13 cellular contexts compared by ENCODE assay signal in the genomic region with DNA sequence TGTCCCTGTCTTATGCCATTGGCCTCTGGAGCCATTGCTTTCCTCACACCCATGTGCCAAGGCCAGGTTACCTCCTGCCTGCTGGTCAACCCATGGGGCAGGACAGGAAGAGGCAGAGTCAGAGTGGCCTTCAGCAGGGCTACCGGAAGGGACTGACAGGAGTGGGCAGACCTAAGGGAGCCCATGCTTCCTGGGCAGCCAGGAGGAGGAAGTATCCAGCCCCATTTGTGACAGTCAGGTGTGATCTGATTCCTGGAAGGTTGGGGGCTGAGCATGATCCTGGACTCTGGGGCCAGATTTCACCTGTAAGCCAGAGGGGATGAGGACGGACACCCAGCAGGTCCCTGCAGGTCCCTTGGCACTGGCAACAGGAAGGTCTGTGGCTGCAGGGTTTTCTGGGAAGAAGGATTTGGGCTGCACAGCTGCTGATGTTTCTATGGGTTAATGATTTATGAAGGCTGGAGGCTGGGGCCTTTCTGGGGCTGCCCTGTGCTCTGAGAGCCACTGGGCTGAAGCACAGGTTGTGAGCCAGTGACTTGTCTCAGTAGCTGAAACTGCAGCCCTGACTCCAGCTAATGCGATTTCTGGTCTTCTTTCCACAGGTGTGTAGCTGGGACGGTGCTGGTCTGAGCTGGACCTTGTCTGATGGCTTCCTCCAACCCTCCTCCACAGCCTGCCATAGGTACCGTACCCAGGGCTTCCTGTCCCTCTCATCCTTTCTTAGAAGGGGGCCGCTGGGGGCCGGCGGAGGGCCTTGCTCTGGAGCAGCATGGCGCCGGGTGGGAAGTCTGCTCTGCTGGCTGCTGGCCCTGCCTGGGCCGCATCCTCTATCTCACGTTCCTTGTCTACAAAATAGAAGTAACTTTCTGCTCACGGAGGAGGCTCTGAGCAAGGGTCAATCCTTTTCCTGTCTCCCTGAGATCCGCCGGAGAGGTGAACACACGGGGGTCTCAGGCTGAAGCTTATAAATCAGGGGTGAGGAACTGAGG. TPM values are rescaled to one million over a fixed set of nuclear protein-coding genes. Genes with fewer than 3 reads are reported as not detected.
DNase-seq lines count a peak whose midpoint lies in the region; ATAC-seq and TF ChIP-seq lines count a peak whose summit lies in the region.
"Had no signal": no experiment of that assay in that cellular context is flagged by ENCODE, and none has a peak within 500 bp of the region (broad histone marks: within the 10 kb centered on the region; RNA-seq: fewer than 3 reads in every experiment).

No MANE protein-coding gene starts in this region.

- ATAC-seq in HG02610 (IDR thresholded peaks at IDR 0.05; ENCODE audit: unreplicated experiment), result no peak

- H3K27me3 Mint-ChIP-seq in neural progenitor cell (ENCODE audit: insufficient read depth, low read depth), result no peaks in the 10 kb centered on the region

- in situ Hi-C loops in GM13977 (cut with MboI; ENCODE audit: low pct_unique_long_range_greater_than_20kb, low sequenced_read_pairs, unreplicated experiment), result no loop called here

- H2AFZ ChIP-seq in Loucy (ENCODE audit: low read length) (peak overlapping the region; percentile 44; the same call in 1 of the 2 replicates), neural progenitor cell (replicated peaks) (no peak overlapping the region)

- H3K9me2 ChIP-seq in Loucy (replicated peaks; ENCODE audit: low read depth, low read length), result no peaks in the 10 kb centered on the region

- H3K4me3 ChIP-seq in BLaER1 treated with 17β-estradiol and CSF1 and Interleukin-3, amounts not matched to agents 10 nM and 100 nM, result no peak overlapping the region; a peak in 2 of 20 replicates
- no peak overlapping the region for H3K4me3 ChIP-seq in Loucy (ENCODE audit: low read length, poor library complexity, severe bottlenecking)
- peak overlapping the region; percentile 67 for H3K4me3 ChIP-seq in epithelial cell of proximal tubule (ENCODE audit: low read depth, low read length)
- no peak overlapping the region for H3K4me3 ChIP-seq in neural progenitor cell

- H3K9ac ChIP-seq in BLaER1 treated with 17β-estradiol and CSF1 and Interleukin-3, amounts not matched to agents 10 nM and 100 nM, result peak overlapping the region in 8 of 11 experiments; percentile 4 to 75 (median 44); a peak in 10 of 22 replicates
- H3K9ac ChIP-seq in Loucy (ENCODE audit: low read depth, low read length, poor library complexity, severe bottlenecking) (peak overlapping the region; percentile 69), neural progenitor cell (peak overlapping the region; percentile 32)

- H3K4me1 ChIP-seq in BLaER1 treated with 17β-estradiol and CSF1 and Interleukin-3, amounts not matched to agents 10 nM and 100 nM, result peaks cover 59 to 81% (median 71%) of the 10 kb centered on the region in 10 experiments
- H3K4me1 ChIP-seq in Loucy (ENCODE audit: insufficient read depth, low read length, poor library complexity, severe bottlenecking) (peaks cover 30% of the 10 kb centered on the region), neural progenitor cell (peaks cover 28% of the 10 kb centered on the region)

- peak overlapping the region; percentile 51 to 87 (median 81) for H3K4me2 ChIP-seq in BLaER1 treated with 17β-estradiol and CSF1 and Interleukin-3, amounts not matched to agents 10 nM and 100 nM
- H3K4me2 ChIP-seq in Loucy (ENCODE audit: low read depth, low read length, poor library complexity, severe bottlenecking) (peak overlapping the region; percentile 83), neural progenitor cell (no peak overlapping the region)

- H3K9me3 ChIP-seq in BLaER1 treated with 17β-estradiol and CSF1 and Interleukin-3, amounts not matched to agents 10 nM and 100 nM (replicated peaks in 1 of 11), result no peaks in the 10 kb centered on the region
- H3K9me3 ChIP-seq in Loucy (ENCODE audit: insufficient read depth, low read depth, low read length) (no peaks in the 10 kb centered on the region), neural progenitor cell (ENCODE audit: low read depth) (no peaks in the 10 kb centered on the region)

- H3K36me3 Mint-ChIP-seq in neural progenitor cell, result peaks cover 5% of the 10 kb centered on the region

- peaks cover 5 to 64% (median 41%) of the 10 kb centered on the region in 11 experiments; a peak in 14 of 22 replicates for H4K20me1 ChIP-seq in BLaER1 treated with 17β-estradiol and CSF1 and Interleukin-3, amounts not matched to agents 10 nM and 100 nM
- H4K20me1 ChIP-seq in Loucy (ENCODE audit: insufficient read depth, low read length, poor library complexity, severe bottlenecking) (no peaks in the 10 kb centered on the region), neural progenitor cell (ENCODE audit: low read depth) (peaks cover 62% of the 10 kb centered on the region)

- peaks cover 0 to 27% (median 16%) of the 10 kb centered on the region in 11 experiments; a peak in 12 of 22 replicates for H3K36me3 ChIP-seq in BLaER1 treated with 17β-estradiol and CSF1 and Interleukin-3, amounts not matched to agents 10 nM and 100 nM
- H3K36me3 ChIP-seq in Loucy (ENCODE audit: insufficient read depth, low read length), result no peaks in the 10 kb centered on the region
- H3K36me3 ChIP-seq in neural progenitor cell, result no peaks in the 10 kb centered on the region

- H3K4me3 Mint-ChIP-seq in neural progenitor cell, result no peak overlapping the region
- H3K4me3 Mint-ChIP-seq: central memory CD8-positive, alpha-beta T cell had no signal

- DNase-seq in epithelial cell of proximal tubule (ENCODE audit: low read depth), result no peak
- DNase-seq in neural progenitor cell (ENCODE audit: low spot score), result no peak
- DNase-seq in mesenteric fat pad (ENCODE audit: low spot score), result no peak
- DNase-seq in GM13977 (ENCODE audit: low spot score), result no peak
- no peak for DNase-seq in activated CD4-positive, alpha-beta T cell treated with anti-CD3 and anti-CD28 coated beads, Interleukin-2, amount 50 U/mL, for 1 hour
- DNase-seq: activated gamma-delta T cell treated with Interleukin-2 at 50 U/mL for 16 hours; GF-D8; NCI-H1092 treated with DMSO at 0.1 percent for 48 hours; NK-92 treated with Interleukin-12 subunit alpha and Interleukin-12 subunit beta, amount 100 ng/mL, for 24 hours had no signal

- H3F3A ChIP-seq in Loucy (ENCODE audit: low read depth) (no peaks in the 10 kb centered on the region), neural progenitor cell (ENCODE audit: low read depth) (no peaks in the 10 kb centered on the region)

- no peaks in the 10 kb centered on the region for H3K27me3 ChIP-seq in BLaER1 treated with 17β-estradiol and CSF1 and Interleukin-3, amounts not matched to agents 10 nM and 100 nM
- H3K27me3 ChIP-seq in Loucy (ENCODE audit: insufficient read depth, low read length, poor library complexity, severe bottlenecking) (no peaks in the 10 kb centered on the region), neural progenitor cell (no peaks in the 10 kb centered on the region)

- peaks cover 51% of the 10 kb centered on the region for H3K4me1 Mint-ChIP-seq in neural progenitor cell
- H3K4me1 Mint-ChIP-seq: central memory CD8-positive, alpha-beta T cell had no signal

- H3K9me3 Mint-ChIP-seq in neural progenitor cell, result no peaks in the 10 kb centered on the region
- H3K9me3 Mint-ChIP-seq: central memory CD8-positive, alpha-beta T cell had no signal

- no peaks in the 10 kb centered on the region for H3K79me2 ChIP-seq in Loucy (ENCODE audit: insufficient read depth, low read length)
- peaks cover 42% of the 10 kb centered on the region for H3K79me2 ChIP-seq in neural progenitor cell (ENCODE audit: low read depth)

- peak overlapping the region in 9 of 11 experiments; percentile 12 to 88 (median 56); a peak in 16 of 22 replicates for H3K27ac ChIP-seq in BLaER1 treated with 17β-estradiol and CSF1 and Interleukin-3, amounts not matched to agents 10 nM and 100 nM
- H3K27ac ChIP-seq in neural progenitor cell, result no peak overlapping the region

- no peak for TF ChIP-seq CTCF in Loucy (conservative IDR thresholded peaks at IDR 0.05; ENCODE audit: low read length)
- no peak for TF ChIP-seq CTCF in epithelial cell of proximal tubule (conservative IDR thresholded peaks at IDR 0.05; ENCODE audit: low read depth, low read length)
- TF ChIP-seq CTCF in neural progenitor cell (IDR thresholded peaks at IDR 0.05), result no peak
- no peak for TF ChIP-seq CTCF in GM13977 (IDR thresholded peaks at IDR 0.05; ENCODE audit: extremely low read depth, insufficient read depth, missing control alignments)

- H3K27ac Mint-ChIP-seq in neural progenitor cell, result peak overlapping the region; percentile 74

RNA-seq across cellular contexts. Expression of a gene that starts 40.7 kb away (rescaled TPM):
- total RNA-seq in epithelial cell of proximal tubule (17.4 and 27.8 TPM in 2 replicates), neural progenitor cell (ENCODE audit: low replicate concordance) (20.3 and 29.4 TPM in 2 replicates), mesenteric fat pad (37.0 TPM)
